ENCODE assay signal across 8 cellular contexts in the genomic region with DNA sequence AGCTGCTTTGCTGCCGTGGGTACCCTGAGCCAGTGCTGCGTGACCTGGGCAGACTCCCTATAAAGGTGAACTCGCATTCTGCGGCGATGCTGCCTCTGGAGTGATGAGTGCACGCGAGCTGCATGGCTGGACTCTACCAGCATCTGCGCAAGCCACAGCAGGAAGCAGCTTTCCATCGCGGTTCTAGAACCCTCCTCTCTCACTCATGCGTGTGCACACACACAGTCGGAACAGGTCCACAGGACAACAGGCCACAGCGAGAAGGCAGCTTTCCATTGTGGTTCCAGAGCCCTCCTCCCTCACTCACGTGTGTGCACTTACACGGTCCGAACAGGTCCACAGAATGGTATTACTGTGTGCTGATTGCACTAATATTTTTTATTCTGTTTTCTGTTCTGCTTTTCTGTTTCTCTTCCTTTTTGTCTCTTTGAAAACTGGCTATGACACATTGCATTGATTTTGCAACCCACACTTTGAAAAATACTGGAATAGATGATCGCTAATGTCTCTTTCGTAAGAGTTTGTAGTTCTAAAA.
DNase-seq lines count a peak whose midpoint lies in the region; ATAC-seq, FAIRE-seq and TF ChIP-seq lines count a peak whose summit lies in the region.
"Not testable (repeated sequence)": the region's sequence is repeated elsewhere in the genome, so short reads cannot be mapped to it uniquely, and the experiment has no call there.

No MANE protein-coding gene starts in this region.

- H3K27ac ChIP-seq in OCI-LY1 (ENCODE audit: low read depth, low read length, poor library complexity, severe bottlenecking) = peak overlapping the region; percentile 95
- H3K27ac ChIP-seq in upper lobe of left lung = not testable (repeated sequence)

- peak overlapping the region; percentile 48; the same call in 1 of the 2 replicates for H3K9ac ChIP-seq in OCI-LY1 (ENCODE audit: low read length)

- not testable (repeated sequence) for H4K20me1 ChIP-seq in OCI-LY1 (ENCODE audit: insufficient read depth, low read length)

- H3K27me3 ChIP-seq in OCI-LY1 (ENCODE audit: insufficient read depth, low read length); upper lobe of left lung: not testable (repeated sequence)

- ATAC-seq in GM19351 (IDR thresholded peaks at IDR 0.05; ENCODE audit: unreplicated experiment) (peak; percentile 61), GM21619 (IDR thresholded peaks at IDR 0.05; ENCODE audit: unreplicated experiment) (peak; percentile 41), HG02973 (IDR thresholded peaks at IDR 0.05; ENCODE audit: unreplicated experiment) (peak; percentile 46), HG03457 (IDR thresholded peaks at IDR 0.05; ENCODE audit: unreplicated experiment) (peak; percentile 47), left cardiac atrium (peak; percentile 15 to 21), upper lobe of left lung (ENCODE audit: low FRiP score in 2 of 2) (peak; percentile 44 to 55)

- peak; percentile 78 for FAIRE-seq in GM18507 (lab: Jason Lieb, UNC)

- H3K4me2 ChIP-seq in OCI-LY1 (ENCODE audit: low read length) = peak overlapping the region; percentile 69

- not testable (repeated sequence) for H3F3A ChIP-seq in OCI-LY1 (ENCODE audit: insufficient read depth, low read length)

- not testable (repeated sequence) for H3K9me3 ChIP-seq in OCI-LY1 (ENCODE audit: low read length); upper lobe of left lung

- not testable (repeated sequence) for TF ChIP-seq EP300 in upper lobe of left lung (IDR thresholded peaks at IDR 0.05)

- H3K9me2 ChIP-seq in OCI-LY1 (ENCODE audit: low read depth, low read length) = not testable (repeated sequence)

- H3K36me3 ChIP-seq in OCI-LY1 (ENCODE audit: insufficient read depth, low read length); upper lobe of left lung: not testable (repeated sequence)

- not testable (repeated sequence) for H2AFZ ChIP-seq in OCI-LY1 (ENCODE audit: low read length)

- TF ChIP-seq CTCF in OCI-LY1 (IDR thresholded peaks at IDR 0.05; ENCODE audit: low read length); upper lobe of left lung (IDR thresholded peaks at IDR 0.05): not testable (repeated sequence)

- WGBS in upper lobe of left lung, 2 donors = 83% methylated on average over 9 to 18 of the region's 18 CpGs

- H3K4me3 ChIP-seq in OCI-LY1 (ENCODE audit: low read depth, low read length, poor library complexity, severe bottlenecking) = peak overlapping the region; percentile 36
- H3K4me3 ChIP-seq in upper lobe of left lung = not testable (repeated sequence)

- not testable (repeated sequence) for TF ChIP-seq POLR2A in upper lobe of left lung (IDR thresholded peaks at IDR 0.05)

- peaks cover 76% of the 10 kb centered on the region for H3K4me1 ChIP-seq in OCI-LY1 (ENCODE audit: insufficient read depth, low read length, severe bottlenecking)
- not testable (repeated sequence) for H3K4me1 ChIP-seq in upper lobe of left lung

- intact Hi-C loops in left cardiac atrium (cut with DNase I) = not testable (repeated sequence)

- not testable (repeated sequence) for DNase-seq in GM18507 (ENCODE audit: extremely low spot score, insufficient read length, low read depth); left cardiac atrium; upper lobe of left lung

- H3K79me2 ChIP-seq in OCI-LY1 (ENCODE audit: insufficient read depth, low read length) = not testable (repeated sequence)
